ENCODE assay signal across 22 cellular contexts in genomic region chr18:31419457-31419932, GRCh38. TPM values are rescaled to one million over a fixed set of nuclear protein-coding genes. Genes with fewer than 3 reads are reported as not detected.
"Had no signal": no experiment of that assay in that cellular context is flagged by ENCODE, and none has a peak within 500 bp of the region (broad histone marks: within the 10 kb centered on the region; RNA-seq: fewer than 3 reads in every experiment).

No MANE protein-coding gene starts in this region.

- H3K4me3 ChIP-seq: prostate gland had no signal

- H3K9me3 ChIP-seq: prostate gland had no signal

- FAIRE-seq: astrocyte, colon had no signal

- H3K36me3 ChIP-seq: prostate gland had no signal

- H3K27ac ChIP-seq: prostate gland had no signal

- ATAC-seq: activated naive CD8-positive, alpha-beta T cell treated with anti-CD3 and anti-CD28 coated beads, Interleukin-2, amount 50 U/mL, for 24 hours; left colon; sciatic nerve; T-cell had no signal

- DNase-seq: activated CD4-positive, alpha-beta T cell treated with anti-CD3 and anti-CD28 coated beads, Interleukin-2, amount 10 ng/mL, durations not matched to agents 24 days and 14 days; activated naive CD4-positive, alpha-beta T cell treated with Interleukin-2 at 50 U/mL for 16 hours; activated naive CD8-positive, alpha-beta T cell treated with anti-CD3 and anti-CD28 coated beads, Interleukin-2, amount 50 U/mL, for 24 hours; effector CD4-positive, alpha-beta T cell; glutamatergic neuron; immature natural killer cell; left colon; mesenchymal stem cell; stimulated activated naive CD4-positive, alpha-beta T cell; T-cell; T1000 had no signal

- H3K4me1 ChIP-seq: prostate gland had no signal

RNA-seq across cellular contexts. Expression of gene DSG3, which starts 28.0 kb away (rescaled TPM):
- total RNA-seq: activated CD4-positive, alpha-beta T cell treated with anti-CD3 and anti-CD28 coated beads, Interleukin-2, amount 10 ng/mL, durations not matched to agents 24 days and 14 days; activated T-helper 1 cell treated with anti-CD3 and anti-CD28 coated beads, Interleukin-12 subunit alpha, Interleukin-12 subunit beta, Interleukin-2, Interleukin-4 antibody, amounts not matched to agents 30 ng/mL and 10 ng/mL and 1 ng/mL, durations not matched to agents 14 hours and 24 hours and 36 hours; cardiac septum; epithelial cell of proximal tubule; omental fat pad; sciatic nerve; T-cell had no signal
- polyA plus RNA-seq: immature natural killer cell had no signal

RNA-seq across cellular contexts. Expression of gene DSG4, which starts 42.9 kb away (rescaled TPM):
- total RNA-seq: activated CD4-positive, alpha-beta T cell treated with anti-CD3 and anti-CD28 coated beads, Interleukin-2, amount 10 ng/mL, durations not matched to agents 24 days and 14 days; activated T-helper 1 cell treated with anti-CD3 and anti-CD28 coated beads, Interleukin-12 subunit alpha, Interleukin-12 subunit beta, Interleukin-2, Interleukin-4 antibody, amounts not matched to agents 30 ng/mL and 10 ng/mL and 1 ng/mL, durations not matched to agents 14 hours and 24 hours and 36 hours; astrocyte; cardiac septum; epithelial cell of proximal tubule; fibroblast of villous mesenchyme; sciatic nerve; T-cell; temporal lobe had no signal
- polyA plus RNA-seq: immature natural killer cell, urinary bladder had no signal
